Comparison of ENCODE assay signal across 20 cellular contexts in the genomic region with DNA sequence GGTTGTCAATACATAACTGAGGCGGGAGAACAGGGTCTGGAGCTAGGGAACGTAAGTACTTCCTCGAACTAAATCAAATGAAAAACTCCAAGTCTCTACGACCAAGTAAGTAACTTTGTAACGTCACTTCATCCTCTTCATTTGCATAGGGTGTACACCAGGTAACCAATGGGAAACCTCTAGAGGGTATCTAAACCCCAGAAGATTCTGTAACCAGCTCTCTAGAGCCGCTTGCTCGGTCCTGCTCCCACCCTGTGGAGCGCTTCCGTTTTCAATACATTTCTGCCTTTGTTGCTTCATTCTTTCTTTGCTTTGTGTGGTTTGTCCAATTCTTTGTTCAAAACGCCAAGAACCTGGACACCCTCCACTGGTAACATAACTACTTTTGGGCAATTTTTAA.
DNase-seq lines count a peak whose midpoint lies in the region; ATAC-seq lines count a peak whose summit lies in the region.
"Had no signal": no experiment of that assay in that cellular context is flagged by ENCODE, and none has a peak within 500 bp of the region (broad histone marks: within the 10 kb centered on the region; RNA-seq: fewer than 3 reads in every experiment).

No MANE protein-coding gene starts in this region.

- in situ Hi-C loops in KBM-7 (cut with MboI; ENCODE audit: low pct_unique_long_range_greater_than_20kb, low sequenced_read_pairs) = no loop called here

- no peaks in the 10 kb centered on the region for H3K9me3 Mint-ChIP-seq in IgD-negative memory B cell
- H3K9me3 Mint-ChIP-seq: activated naive CD8-positive, alpha-beta T cell treated with anti-CD3 and anti-CD28 coated beads, Interleukin-2, amount 50 U/mL, for 24 hours; CD8-positive, alpha-beta memory T cell had no signal

- H3K4me1 Mint-ChIP-seq in IgD-negative memory B cell = peaks cover 32 to 35% (median 35%) of the 10 kb centered on the region in 3 donors

- no peaks in the 10 kb centered on the region for H3K27me3 Mint-ChIP-seq in IgD-negative memory B cell
- H3K27me3 Mint-ChIP-seq: activated CD4-positive, alpha-beta T cell treated with anti-CD3 and anti-CD28 coated beads for 36 hours; activated naive CD8-positive, alpha-beta T cell treated with anti-CD3 and anti-CD28 coated beads, Interleukin-2, amount 50 U/mL, for 24 hours; CD8-positive, alpha-beta memory T cell; T-helper 17 cell had no signal

- peak; percentile 64 for ATAC-seq in GM18909 (IDR thresholded peaks at IDR 0.05; ENCODE audit: poor library complexity, unreplicated experiment)
- ATAC-seq in GM21619 (IDR thresholded peaks at IDR 0.05; ENCODE audit: unreplicated experiment) = peak; percentile 81
- ATAC-seq in HG02623 (IDR thresholded peaks at IDR 0.05; ENCODE audit: unreplicated experiment) = no peak
- ATAC-seq in left lobe of liver = no peak
- ATAC-seq: activated CD4-positive, alpha-beta T cell treated with anti-CD3 and anti-CD28 coated beads for 36 hours; activated naive CD8-positive, alpha-beta T cell treated with anti-CD3 and anti-CD28 coated beads, Interleukin-2, amount 50 U/mL, for 24 hours; T-helper 17 cell had no signal

- H3K27ac Mint-ChIP-seq in IgD-negative memory B cell = peak overlapping the region; percentile 12 to 81 (median 80)
- H3K27ac Mint-ChIP-seq: activated CD4-positive, alpha-beta T cell treated with anti-CD3 and anti-CD28 coated beads for 36 hours; activated naive CD8-positive, alpha-beta T cell treated with anti-CD3 and anti-CD28 coated beads, Interleukin-2, amount 50 U/mL, for 24 hours had no signal

- no peaks in the 10 kb centered on the region for H3K36me3 Mint-ChIP-seq in IgD-negative memory B cell

- DNase-seq in KBM-7 (no peak), left lobe of liver (ENCODE audit: low spot score) (no peak)
- no peak for DNase-seq in NK-92 treated with Interleukin-12 subunit alpha and Interleukin-12 subunit beta, amount 100 ng/mL, for 24 hours (lab: John Stamatoyannopoulos, UW)
- DNase-seq: activated CD4-positive, alpha-beta T cell treated with anti-CD3 and anti-CD28 coated beads for 36 hours; activated naive CD8-positive, alpha-beta T cell treated with anti-CD3 and anti-CD28 coated beads, Interleukin-2, amount 50 U/mL, for 24 hours; activated T-cell treated with anti-CD3 and anti-CD28 coated beads, Interleukin-2, amount 50 U/mL, for 1 hour; CD8-positive, alpha-beta memory T cell; central memory CD4-positive, alpha-beta T cell; foreskin fibroblast; mammary epithelial cell; MM.1S; NCI-H2029; right cardiac atrium; stimulated activated CD4-positive, alpha-beta T cell treated with anti-CD3 and anti-CD28 coated beads, Interleukin-1b, Interleukin-23, amount 100 ng/mL, for 48 hours; T-helper 17 cell; trophoblast cell had no signal

- H3K4me3 Mint-ChIP-seq in IgD-negative memory B cell = peak overlapping the region; percentile 38 to 89 (median 72)
- H3K4me3 Mint-ChIP-seq: activated CD4-positive, alpha-beta T cell treated with anti-CD3 and anti-CD28 coated beads for 36 hours; activated naive CD8-positive, alpha-beta T cell treated with anti-CD3 and anti-CD28 coated beads, Interleukin-2, amount 50 U/mL, for 24 hours; CD8-positive, alpha-beta memory T cell; T-helper 17 cell had no signal

Comparison
In these comparisons a context has a peak if more than half of its experiments do, and no peak if none do; other contexts are left out.
1. ATAC-seq: peak in GM18909 (single experiment) and GM21619 (single experiment); none in HG02623 (single experiment) and left lobe of liver (single experiment).